Comparison of ENCODE assay signal across 20 cellular contexts in genomic region chr15:96274698-96275097, GRCh38. TPM values are rescaled to one million over a fixed set of nuclear protein-coding genes. Genes with fewer than 3 reads are reported as not detected.
A peak's percentile ranks its signal among the peaks of the same experiment; 100 is the strongest.
DNase-seq lines count a peak whose midpoint lies in the region; ATAC-seq and TF ChIP-seq lines count a peak whose summit lies in the region.
"Had no signal": no experiment of that assay in that cellular context is flagged by ENCODE, and none has a peak within 500 bp of the region (broad histone marks: within the 10 kb centered on the region; RNA-seq: fewer than 3 reads in every experiment).

No MANE protein-coding gene starts in this region.

- peak; percentile 54 for DNase-seq in AG10803 (ENCODE audit: low read depth)
- peak; percentile 81 for DNase-seq in PC-3
- DNase-seq in chondrocyte (ENCODE audit: low spot score), result no peak
- DNase-seq in myocyte (ENCODE audit: low read depth), result peak; percentile 30
- no peak for DNase-seq in Peyer's patch
- no peak for DNase-seq in DMS79 (lab: John Stamatoyannopoulos, UW)
- DNase-seq in SIG-M5 treated with dmso at 0.1 percent for 504 hours (lab: John Stamatoyannopoulos, UW; ENCODE audit: unreplicated experiment), result no peak
- DNase-seq: activated CD8-positive, alpha-beta T cell treated with anti-CD3 and anti-CD28 coated beads for 36 hours; activated naive CD8-positive, alpha-beta T cell treated with anti-CD3 and anti-CD28 coated beads for 36 hours; activated T-cell treated with anti-CD3 and anti-CD28 coated beads, Interleukin-2, amount 50 U/mL, for 4 hours; effector CD4-positive, alpha-beta T cell; left cardiac atrium; mucosa of descending colon; NCI-H1048; NCI-H526 treated with DMSO at 0.1 percent for 48 hours; stimulated activated CD4-positive, alpha-beta T cell treated with anti-CD3 and anti-CD28 coated beads, Interleukin-2, amount 100 ng/mL, for 48 hours had no signal

- intact Hi-C loops in PC-3 (cut with micrococcal nuclease), result loop anchor here (5.0 kb wide), 1 partner anchor 342 kb away; no protein-coding TSS in a partner anchor

- ATAC-seq in PC-3 (no peak), GM18909 (IDR thresholded peaks at IDR 0.05; ENCODE audit: poor library complexity, unreplicated experiment) (no peak)
- ATAC-seq: activated CD8-positive, alpha-beta T cell treated with anti-CD3 and anti-CD28 coated beads for 36 hours; activated T-cell treated with anti-CD3 and anti-CD28 coated beads, Interleukin-2, amount 50 U/mL, for 4 hours; left cardiac atrium; mucosa of descending colon; sciatic nerve had no signal

- peaks cover 13% of the 10 kb centered on the region for H3K79me2 ChIP-seq in PC-3 (ENCODE audit: low read length)

- H3K27ac ChIP-seq in PC-3 (ENCODE audit: low read length), result peak overlapping the region; percentile 83
- H3K27ac ChIP-seq in Peyer's patch, result no peak overlapping the region

- POLR2A ChIA-PET in PC-3 (lab: Charles Lee; ENCODE audit: unreplicated experiment), result no interaction called here

- H3K36me3 ChIP-seq in PC-3 (ENCODE audit: low read depth, low read length), result no peaks in the 10 kb centered on the region
- no peaks in the 10 kb centered on the region for H3K36me3 ChIP-seq in Peyer's patch

- H3K4me1 ChIP-seq in PC-3 (ENCODE audit: insufficient read depth, low read length), result peaks cover 64% of the 10 kb centered on the region
- no peaks in the 10 kb centered on the region for H3K4me1 ChIP-seq in Peyer's patch

- H3K27me3 Mint-ChIP-seq in chondrocyte (ENCODE audit: low read depth), result no peaks in the 10 kb centered on the region
- H3K27me3 Mint-ChIP-seq: IgD-negative memory B cell had no signal

- no peaks in the 10 kb centered on the region for H3K9me3 ChIP-seq in PC-3 (ENCODE audit: low read length)
- H3K9me3 ChIP-seq in Peyer's patch, result no peaks in the 10 kb centered on the region
- H3K9me3 ChIP-seq: mucosa of descending colon had no signal

- H3K27ac Mint-ChIP-seq in chondrocyte (ENCODE audit: unreplicated experiment), result peak overlapping the region; percentile 55
- H3K27ac Mint-ChIP-seq: activated CD8-positive, alpha-beta T cell treated with anti-CD3 and anti-CD28 coated beads for 36 hours; activated naive CD8-positive, alpha-beta T cell treated with anti-CD3 and anti-CD28 coated beads for 36 hours; IgD-negative memory B cell had no signal

- peak overlapping the region; percentile 79 for H3K4me2 ChIP-seq in PC-3 (ENCODE audit: low read length)

- CTCF ChIA-PET in PC-3 (lab: Charles Lee), result no interaction called here

- peaks cover 42% of the 10 kb centered on the region for H3K4me1 Mint-ChIP-seq in chondrocyte (ENCODE audit: low read depth)
- H3K4me1 Mint-ChIP-seq: activated naive CD8-positive, alpha-beta T cell treated with anti-CD3 and anti-CD28 coated beads for 36 hours; IgD-negative memory B cell had no signal

- H3K4me3 ChIP-seq in AG10803 (ENCODE audit: low read length) (no peak overlapping the region), PC-3 (ENCODE audit: low read length) (peak overlapping the region; percentile 49; the same call in 1 of the 2 replicates), Peyer's patch (no peak overlapping the region)
- H3K4me3 ChIP-seq: mucosa of descending colon had no signal

- no peaks in the 10 kb centered on the region for H3K9me2 ChIP-seq in PC-3 (replicated peaks; ENCODE audit: low read length)

- H3K4me3 Mint-ChIP-seq in chondrocyte (ENCODE audit: unreplicated experiment), result no peak overlapping the region
- H3K4me3 Mint-ChIP-seq: activated CD8-positive, alpha-beta T cell treated with anti-CD3 and anti-CD28 coated beads for 36 hours; activated naive CD8-positive, alpha-beta T cell treated with anti-CD3 and anti-CD28 coated beads for 36 hours; activated T-cell treated with anti-CD3 and anti-CD28 coated beads, Interleukin-2, amount 50 U/mL, for 4 hours; IgD-negative memory B cell had no signal

- peak overlapping the region; percentile 31; the same call in 1 of the 2 replicates for H3K9ac ChIP-seq in PC-3 (ENCODE audit: low read length)

- H3K36me3 Mint-ChIP-seq in chondrocyte (ENCODE audit: low read depth), result peaks cover 21% of the 10 kb centered on the region
- H3K36me3 Mint-ChIP-seq: activated naive CD8-positive, alpha-beta T cell treated with anti-CD3 and anti-CD28 coated beads for 36 hours; IgD-negative memory B cell had no signal

- H3F3A ChIP-seq in PC-3 (ENCODE audit: low read length, unreplicated experiment), result no peaks in the 10 kb centered on the region

- TF ChIP-seq POLR2A in Peyer's patch (IDR thresholded peaks at IDR 0.05), result no peak

- H3K27me3 ChIP-seq in PC-3 (ENCODE audit: low read length), result no peaks in the 10 kb centered on the region
- no peaks in the 10 kb centered on the region for H3K27me3 ChIP-seq in Peyer's patch

- no peaks in the 10 kb centered on the region for H4K20me1 ChIP-seq in PC-3 (ENCODE audit: low read length)

- TF ChIP-seq CTCF in AG10803 (conservative IDR thresholded peaks at IDR 0.05; ENCODE audit: low read length) (no peak), PC-3 (conservative IDR thresholded peaks at IDR 0.05; ENCODE audit: low read depth, low read length) (no peak), chondrocyte (IDR thresholded peaks at IDR 0.05) (no peak), Peyer's patch (IDR thresholded peaks at IDR 0.05) (no peak)

- BruUV-seq in PC-3 (replicated peaks; lab: Mats Ljungman, UMichigan), result no TSS peak

- no peak overlapping the region for H2AFZ ChIP-seq in PC-3 (ENCODE audit: low read length)

- H3K9me3 Mint-ChIP-seq in chondrocyte (ENCODE audit: low read depth), result no peaks in the 10 kb centered on the region
- H3K9me3 Mint-ChIP-seq: activated naive CD8-positive, alpha-beta T cell treated with anti-CD3 and anti-CD28 coated beads for 36 hours had no signal

RNA-seq across cellular contexts. Expression of gene NR2F2, which starts 55.8 kb away (rescaled TPM):
- total RNA-seq in PC-3 (2014; rRNA removed), result 19.0 and 19.6 TPM in 2 replicates
- total RNA-seq in chondrocyte, result 151 to 169 TPM (median 167 TPM) in 3 replicates
- total RNA-seq in myocyte, result 6.5 and 8.7 TPM in 2 replicates
- polyA plus RNA-seq in myocyte (2012), result 45.5 TPM
- 10 to 100 TPM in 3 of 4 donors, 1 to 10 TPM in 1; 7.9 to 20.9 (median 15.3) TPM for total RNA-seq in Peyer's patch
- total RNA-seq: activated CD8-positive, alpha-beta T cell treated with anti-CD3 and anti-CD28 coated beads for 36 hours; activated naive CD8-positive, alpha-beta T cell treated with anti-CD3 and anti-CD28 coated beads for 36 hours; OCI-LY7 had no signal
- polyA plus RNA-seq: IgD-negative memory B cell had no signal

Comparison
In these comparisons a context has a peak if more than half of its experiments do, and no peak if none do; other contexts are left out.
1. DNase-seq: peak in AG10803 (single experiment), PC-3 (single experiment) and myocyte (single experiment); none in chondrocyte (single experiment), Peyer's patch (0 of 3), DMS79 (single experiment) and SIG-M5 treated with dmso at 0.1 percent for 504 hours (single experiment).